In the genomic region with DNA sequence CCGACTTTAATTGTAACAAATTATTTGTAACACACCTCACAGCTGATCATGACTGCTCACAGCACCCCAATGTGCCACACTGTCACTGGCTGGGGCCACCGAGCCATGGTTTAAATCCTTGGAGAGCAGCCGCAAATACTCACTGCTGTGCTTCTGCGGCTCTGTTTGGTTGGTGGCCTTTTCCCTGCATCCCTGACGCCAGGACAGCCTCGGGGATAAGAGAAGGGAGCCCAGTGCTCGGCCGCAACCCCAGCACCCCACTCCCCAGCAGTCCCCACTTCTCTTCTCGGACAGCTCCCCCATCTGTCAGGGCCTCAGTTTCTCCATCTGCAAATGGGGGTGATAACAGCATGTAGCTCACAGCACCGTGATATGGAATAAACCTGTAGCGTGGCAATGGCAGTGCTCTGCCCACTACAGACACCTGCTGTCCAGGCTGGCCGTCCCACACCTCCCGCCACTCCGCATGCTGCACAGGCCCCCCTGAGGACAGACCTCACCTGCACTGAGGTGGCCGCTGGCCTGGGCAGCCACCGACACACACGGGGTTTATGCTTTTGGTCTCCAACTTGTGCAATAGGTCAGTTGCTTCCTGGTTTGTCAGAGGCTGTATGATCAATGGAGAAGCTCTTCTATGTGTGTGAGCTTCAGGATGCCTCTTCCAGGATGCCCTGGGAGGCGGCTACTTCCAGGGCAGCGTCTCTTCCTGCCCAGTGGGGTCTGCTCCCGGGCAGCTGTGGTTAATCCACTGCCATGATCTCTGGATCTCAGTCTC, we compare ENCODE assay signal across 22 cellular contexts.
A peak's percentile ranks its signal among the peaks of the same experiment; 100 is the strongest.
DNase-seq lines count a peak whose midpoint lies in the region; ATAC-seq, FAIRE-seq and TF ChIP-seq lines count a peak whose summit lies in the region.
"Had no signal": no experiment of that assay in that cellular context is flagged by ENCODE, and none has a peak within 500 bp of the region (broad histone marks: within the 10 kb centered on the region; RNA-seq: fewer than 3 reads in every experiment).

No MANE protein-coding gene starts in this region.

- peaks cover 3% of the 10 kb centered on the region for H3K9me3 Mint-ChIP-seq in neural progenitor cell
- H3K9me3 Mint-ChIP-seq: activated T-helper 2 cell treated with anti-CD3 and anti-CD28 coated beads, Interferon-gamma antibody, Interleukin-2, Interleukin-4, amounts not matched to agents 10 μg/mL and 5 μg/mL and 100 μg/mL, durations not matched to agents 14 hours and 24 hours and 36 hours; mesothelial cell of epicardium had no signal

- peaks cover 3% of the 10 kb centered on the region for H3K27me3 Mint-ChIP-seq in neural progenitor cell (ENCODE audit: insufficient read depth, low read depth)
- H3K27me3 Mint-ChIP-seq: CD4-positive, CD25-positive, alpha-beta regulatory T cell had no signal

- CTCF ChIA-PET in HepG2 (lab: Yijun Ruan, JAX; ENCODE audit: low intra/inter-chr PET ratio, low total read pairs), result no interaction called here

- H3K27ac Mint-ChIP-seq in neural progenitor cell, result no peak overlapping the region
- H3K27ac Mint-ChIP-seq: activated CD8-positive, alpha-beta T cell treated with anti-CD3 and anti-CD28 coated beads, Interleukin-2, amount 10 ng/mL, durations not matched to agents 7 days and 5 days; activated T-helper 2 cell treated with anti-CD3 and anti-CD28 coated beads, Interferon-gamma antibody, Interleukin-2, Interleukin-4, amounts not matched to agents 10 μg/mL and 5 μg/mL and 100 μg/mL, durations not matched to agents 14 hours and 24 hours and 36 hours; CD4-positive, CD25-positive, alpha-beta regulatory T cell; mesothelial cell of epicardium had no signal

- H3K4me1 ChIP-seq in HepG2 (ENCODE audit: insufficient read depth, low read length) (peaks cover 6% of the 10 kb centered on the region), suprapubic skin (peaks cover 3% of the 10 kb centered on the region), neural progenitor cell (no peaks in the 10 kb centered on the region)

- in situ Hi-C loops in HepG2 (cut with HindIII; ENCODE audit: extremely low pct_ligation_motif_present, low pct_unique_long_range_greater_than_20kb), result loop anchor here (10.0 kb wide), 1 partner anchor 197 kb away; a partner anchor contains a TSS

- H3K36me3 ChIP-seq in WERI-Rb-1 (no peaks in the 10 kb centered on the region), HepG2 (replicated peaks in 1 of 2; ENCODE audit: control insufficient read depth in 1 of 2, insufficient read depth in 2 of 2, low read length in 2 of 2) (no peaks in the 10 kb centered on the region), suprapubic skin (no peaks in the 10 kb centered on the region), neural progenitor cell (no peaks in the 10 kb centered on the region)
- H3K36me3 ChIP-seq: cardiac muscle cell had no signal

- no peaks in the 10 kb centered on the region for H3F3A ChIP-seq in neural progenitor cell (ENCODE audit: low read depth)

- TF ChIP-seq POLR2A in HepG2 (IDR thresholded peaks at IDR 0.05; ENCODE audit: insufficient read depth in 1 of 2, low read depth in 2 of 2, low read length in 2 of 2) (no peak), suprapubic skin (IDR thresholded peaks at IDR 0.05) (no peak)

- H3K4me3 Mint-ChIP-seq in neural progenitor cell, result no peak overlapping the region
- H3K4me3 Mint-ChIP-seq: activated CD8-positive, alpha-beta T cell treated with anti-CD3 and anti-CD28 coated beads, Interleukin-2, amount 10 ng/mL, durations not matched to agents 7 days and 5 days; CD4-positive, CD25-positive, alpha-beta regulatory T cell; mesothelial cell of epicardium had no signal

- WGBS in HepG2 (ENCODE audit: low lambda C conversion rate), result 85% methylated on average over 20 of the region's 20 CpGs
- WGBS in suprapubic skin, result 89% methylated on average over 12 of the region's 20 CpGs

- no peak overlapping the region for H3K4me3 ChIP-seq in WERI-Rb-1 (ENCODE audit: low read depth, low read length)
- no peak overlapping the region for H3K4me3 ChIP-seq in HepG2 (replicated peaks in 1 of 3; ENCODE audit: insufficient read depth in 1 of 3, low read depth in 2 of 3, low read length in 3 of 3)
- H3K4me3 ChIP-seq in suprapubic skin, result no peak overlapping the region
- H3K4me3 ChIP-seq in neural progenitor cell, result no peak overlapping the region
- H3K4me3 ChIP-seq: cardiac muscle cell had no signal

- no peaks in the 10 kb centered on the region for H3K79me2 ChIP-seq in HepG2 (ENCODE audit: insufficient read depth, low read length)
- no peaks in the 10 kb centered on the region for H3K79me2 ChIP-seq in neural progenitor cell (ENCODE audit: low read depth)

- intact Hi-C loops in HepG2 (cut with micrococcal nuclease; ENCODE audit: unreplicated experiment), result loop anchor here (10.0 kb wide), 1 partner anchor 207 kb away; a partner anchor contains a TSS

- TF ChIP-seq RAD21 in HepG2 (CRISPR knock-in tag; IDR thresholded peaks at IDR 0.05), result no peak

- DNase-seq in activated naive CD4-positive, alpha-beta T cell treated with anti-CD3 and anti-CD28 coated beads, Interleukin-2, amount 50 U/mL, for 16 hours, result peak; percentile 6
- no peak for DNase-seq in activated naive CD4-positive, alpha-beta T cell treated with Interleukin-2 at 50 U/mL for 16 hours
- DNase-seq in WERI-Rb-1 (peak; percentile 2), HepG2 (ENCODE audit: low spot score) (no peak), suprapubic skin (ENCODE audit: low spot score in 2 of 2) (peak; percentile 35 to 77), UCSD-AML1 (lab: John Stamatoyannopoulos, UW; ENCODE audit: unreplicated experiment) (no peak), neural progenitor cell (ENCODE audit: low spot score) (no peak), urothelium cell line (ENCODE audit: low spot score) (no peak)
- DNase-seq: activated CD8-positive, alpha-beta T cell treated with anti-CD3 and anti-CD28 coated beads, Interleukin-2, amount 10 ng/mL, durations not matched to agents 7 days and 5 days; amygdala; CD4-positive, CD25-positive, alpha-beta regulatory T cell; foreskin fibroblast; kidney glomerular epithelial cell; NCI-H1436; NCI-H524; stimulated activated CD4-positive, alpha-beta T cell treated with anti-CD3 and anti-CD28 coated beads, Interleukin-12 subunit alpha, Interleukin-12 subunit beta, amount 100 ng/mL, for 4 hours; T-helper 9 cell had no signal

- POLR2A ChIA-PET in HepG2 (lab: Yijun Ruan, JAX), result no interaction called here

- H3K9ac ChIP-seq in HepG2 (ENCODE audit: insufficient read depth, low read depth, low read length) (no peak overlapping the region), neural progenitor cell (no peak overlapping the region)

- TF ChIP-seq CTCF in WERI-Rb-1 (IDR thresholded peaks at IDR 0.05; ENCODE audit: low read depth, low read length) (no peak), HepG2 (CRISPR knock-in tag; IDR thresholded peaks at IDR 0.05) (no peak), suprapubic skin (IDR thresholded peaks at IDR 0.05) (no peak), neural progenitor cell (IDR thresholded peaks at IDR 0.05) (no peak)

- TF ChIP-seq EP300 in HepG2 (IDR thresholded peaks at IDR 0.05; ENCODE audit: low read depth in 2 of 2, low read length in 2 of 2) (no peak), HepG2 (CRISPR knock-in tag; IDR thresholded peaks at IDR 0.05; ENCODE audit: borderline replicate concordance) (no peak), suprapubic skin (IDR thresholded peaks at IDR 0.05) (no peak)

- H3K27me3 ChIP-seq in WERI-Rb-1 (ENCODE audit: insufficient read depth, low read depth, severe bottlenecking), result no peaks in the 10 kb centered on the region
- H3K27me3 ChIP-seq in HepG2 (ENCODE audit: control insufficient read depth in 1 of 2, insufficient read depth in 2 of 2, low read length in 2 of 2), result no peaks in the 10 kb centered on the region
- H3K27me3 ChIP-seq in suprapubic skin, result no peaks in the 10 kb centered on the region
- peaks cover 8% of the 10 kb centered on the region for H3K27me3 ChIP-seq in neural progenitor cell
- H3K27me3 ChIP-seq: cardiac muscle cell had no signal

- H2AFZ ChIP-seq in HepG2 (ENCODE audit: low read length) (no peak overlapping the region), neural progenitor cell (replicated peaks) (no peak overlapping the region)

- H4K20me1 ChIP-seq in HepG2 (ENCODE audit: insufficient read depth, low read length), result 0 out of 2 replicates have a peak, but pooled peaks cover 2% of the 10 kb centered on the region
- H4K20me1 ChIP-seq in neural progenitor cell (ENCODE audit: low read depth), result peaks cover 5% of the 10 kb centered on the region

- no peak for ATAC-seq in HepG2
- ATAC-seq: activated CD4-positive, CD25-positive, alpha-beta regulatory T cell treated with anti-CD3 and anti-CD28 coated beads, Interleukin-2, amount 50 U/mL, for 24 hours; activated CD8-positive, alpha-beta T cell treated with anti-CD3 and anti-CD28 coated beads, Interleukin-2, amount 10 ng/mL, durations not matched to agents 7 days and 5 days had no signal

- H3K4me1 Mint-ChIP-seq in neural progenitor cell, result peaks cover 7% of the 10 kb centered on the region
- H3K4me1 Mint-ChIP-seq: mesothelial cell of epicardium had no signal

- H3K36me3 Mint-ChIP-seq in neural progenitor cell, result no peaks in the 10 kb centered on the region
- H3K36me3 Mint-ChIP-seq: CD4-positive, CD25-positive, alpha-beta regulatory T cell; mesothelial cell of epicardium had no signal

- no peak overlapping the region for H3K27ac ChIP-seq in WERI-Rb-1
- H3K27ac ChIP-seq in HepG2 (ENCODE audit: extremely low read length, insufficient read depth, low read length), result no peak overlapping the region
- no peak overlapping the region for H3K27ac ChIP-seq in suprapubic skin
- no peak overlapping the region for H3K27ac ChIP-seq in neural progenitor cell
- H3K27ac ChIP-seq: cardiac muscle cell, epithelial cell of prostate had no signal

- BruUV-seq in HepG2 (replicated peaks; lab: Mats Ljungman, UMichigan), result no TSS peak

- FAIRE-seq in HepG2 (lab: Jason Lieb, UNC) (no peak), urothelium cell line (lab: Jason Lieb, UNC) (no peak)

- H3K9me3 ChIP-seq in WERI-Rb-1 (ENCODE audit: severe bottlenecking) (no peaks in the 10 kb centered on the region), HepG2 (ENCODE audit: low read length) (no peaks in the 10 kb centered on the region), suprapubic skin (no peaks in the 10 kb centered on the region), neural progenitor cell (ENCODE audit: low read depth) (no peaks in the 10 kb centered on the region)

- no peak overlapping the region for H3K4me2 ChIP-seq in HepG2 (ENCODE audit: low read depth, low read length)
- H3K4me2 ChIP-seq in neural progenitor cell, result no peak overlapping the region

TF ChIP-seq in HepG2, 621 proteins besides CTCF, POLR2A, EP300 and RAD21:
- TF ChIP-seq ZZZ3 (CRISPR knock-in tag; IDR thresholded peaks at IDR 0.05; ENCODE audit: borderline replicate concordance) (no peak), ZNF629 (CRISPR knock-in tag; conservative IDR thresholded peaks at IDR 0.05) (0 out of 2 replicates have a peak, but pooled peaks have one; percentile 7)

Comparison
In these comparisons a context has a peak if more than half of its experiments do, and no peak if none do; other contexts are left out.
1. DNase-seq: peak in activated naive CD4-positive, alpha-beta T cell treated with anti-CD3 and anti-CD28 coated beads, Interleukin-2, amount 50 U/mL, for 16 hours (single experiment), WERI-Rb-1 (single experiment) and suprapubic skin (2 of 2); none in activated naive CD4-positive, alpha-beta T cell treated with Interleukin-2 at 50 U/mL for 16 hours (single experiment), HepG2 (single experiment), UCSD-AML1 (single experiment), neural progenitor cell (single experiment) and urothelium cell line (single experiment).